ENCODE assay signal across 10 cellular contexts in genomic region chr4:138113819-138114415, GRCh38.
DNase-seq lines count a peak whose midpoint lies in the region; ATAC-seq and TF ChIP-seq lines count a peak whose summit lies in the region.
"Had no signal": no experiment of that assay in that cellular context is flagged by ENCODE, and none has a peak within 500 bp of the region (broad histone marks: within the 10 kb centered on the region; RNA-seq: fewer than 3 reads in every experiment).

No MANE protein-coding gene starts in this region.

- ATAC-seq in GM21360 (IDR thresholded peaks at IDR 0.05; ENCODE audit: unreplicated experiment), result peak; percentile 27
- peak; percentile 27 for ATAC-seq in HG03342 (IDR thresholded peaks at IDR 0.05; ENCODE audit: unreplicated experiment)

- H3K4me3 Mint-ChIP-seq in chondrocyte (ENCODE audit: unreplicated experiment), result no peak overlapping the region

- TF ChIP-seq CTCF in chondrocyte (IDR thresholded peaks at IDR 0.05) (no peak), adrenal gland (IDR thresholded peaks at IDR 0.05) (no peak)

- H3K27me3 ChIP-seq in adrenal gland, result no peaks in the 10 kb centered on the region

- 50 to 69% (median 64%) methylated on average over 1 of the region's 1 CpG for WGBS in adrenal gland, 4 donors

- DNase-seq in AG08396 (ENCODE audit: low spot score) (peak; percentile 38), chondrocyte (ENCODE audit: low spot score) (no peak), T1000 (lab: John Stamatoyannopoulos, UW) (no peak), adrenal gland (no peak), amygdala (lab: John Stamatoyannopoulos, UW) (no peak)
- no peak for DNase-seq in central memory CD4-positive, alpha-beta T cell
- DNase-seq: activated CD4-positive, alpha-beta T cell treated with anti-CD3 and anti-CD28 coated beads for 4 hours; NCI-H82 had no signal

- no peak for TF ChIP-seq POLR2A in adrenal gland (IDR thresholded peaks at IDR 0.05)

- H3K4me1 ChIP-seq in adrenal gland (replicated peaks in 1 of 2), result no peaks in the 10 kb centered on the region

- peak overlapping the region; percentile 38 for H3K27ac Mint-ChIP-seq in chondrocyte (ENCODE audit: unreplicated experiment)

- no peak overlapping the region for H3K4me3 ChIP-seq in adrenal gland

- intact Hi-C loops in adrenal gland (cut with DNase I), result no loop called here

- no peaks in the 10 kb centered on the region for H3K36me3 Mint-ChIP-seq in chondrocyte (ENCODE audit: low read depth)

- H3K4me1 Mint-ChIP-seq in chondrocyte (ENCODE audit: low read depth), result peaks cover 23% of the 10 kb centered on the region

- H3K36me3 ChIP-seq in adrenal gland (replicated peaks in 1 of 2), result no peaks in the 10 kb centered on the region

- no peaks in the 10 kb centered on the region for H3K27me3 Mint-ChIP-seq in chondrocyte (ENCODE audit: low read depth)

- H3K9me3 Mint-ChIP-seq in chondrocyte (ENCODE audit: low read depth), result no peaks in the 10 kb centered on the region

- no peak overlapping the region for H3K27ac ChIP-seq in adrenal gland

- no peaks in the 10 kb centered on the region for H3K9me3 ChIP-seq in adrenal gland (replicated peaks in 1 of 3)
